Comparison of ENCODE assay signal across 1 cellular context in genomic region chr17:33522623-33523022, GRCh38.
TF ChIP-seq lines count a peak whose summit lies in the region.

No MANE protein-coding gene starts in this region.

TF ChIP-seq in HepG2, 621 proteins besides CTCF, POLR2A, EP300 and RAD21 (continued from another document):
- no peak for TF ChIP-seq HNF1A (IDR thresholded peaks at IDR 0.05; ENCODE audit: low read depth)
- TF ChIP-seq HNF1A (CRISPR knock-in tag; IDR thresholded peaks at IDR 0.05; ENCODE audit: borderline replicate concordance): no peak
- TF ChIP-seq ZNF501 (CRISPR knock-in tag; IDR thresholded peaks at IDR 0.05): no peak
- no peak for TF ChIP-seq ZNF343 (CRISPR knock-in tag; IDR thresholded peaks at IDR 0.05)
- TF ChIP-seq NR3C1 (CRISPR knock-in tag; IDR thresholded peaks at IDR 0.05): no peak
- TF ChIP-seq ZFP91 (CRISPR knock-in tag; IDR thresholded peaks at IDR 0.05; ENCODE audit: borderline replicate concordance): no peak
- TF ChIP-seq EED (CRISPR knock-in tag; IDR thresholded peaks at IDR 0.05): no peak
- no peak for TF ChIP-seq ZNF816 (CRISPR knock-in tag; IDR thresholded peaks at IDR 0.05; ENCODE audit: borderline replicate concordance)
- TF ChIP-seq ZNF776 (CRISPR knock-in tag; IDR thresholded peaks at IDR 0.05): no peak
- TF ChIP-seq ZNF546 (CRISPR knock-in tag; conservative IDR thresholded peaks at IDR 0.05): no peak
- no peak for TF ChIP-seq RAD51 (IDR thresholded peaks at IDR 0.05; ENCODE audit: borderline replicate concordance)
- no peak for TF ChIP-seq ZFP62 (CRISPR knock-in tag; IDR thresholded peaks at IDR 0.05)
- TF ChIP-seq BCL3 (CRISPR knock-in tag; IDR thresholded peaks at IDR 0.05): no peak
- no peak for TF ChIP-seq ZBTB39 (CRISPR knock-in tag; IDR thresholded peaks at IDR 0.05)
- no peak for TF ChIP-seq ZNF556 (CRISPR knock-in tag; IDR thresholded peaks at IDR 0.05; ENCODE audit: borderline replicate concordance)
- TF ChIP-seq ZNF484 (CRISPR knock-in tag; IDR thresholded peaks at IDR 0.05; ENCODE audit: borderline replicate concordance, low read depth): no peak
- TF ChIP-seq ZFY (CRISPR knock-in tag; IDR thresholded peaks at IDR 0.05): no peak
- no peak for TF ChIP-seq CSRNP1 (CRISPR knock-in tag; IDR thresholded peaks at IDR 0.05)
- no peak for TF ChIP-seq ELK4 (CRISPR knock-in tag; IDR thresholded peaks at IDR 0.05; ENCODE audit: borderline replicate concordance)
TF ChIP-seq in HepG2: peak in this region for 0.
